Comparison of ENCODE assay signal across 2 cellular contexts in genomic region chr12:104589215-104589614, GRCh38.
TF ChIP-seq lines count a peak whose summit lies in the region.

No MANE protein-coding gene starts in this region.

TF ChIP-seq in HCT116, 20 proteins besides CTCF, POLR2A, EP300 and RAD21:
- TF ChIP-seq EZH2 (IDR thresholded peaks at IDR 0.05) (no peak), JUND (IDR thresholded peaks at IDR 0.05) (no peak), MAX (IDR thresholded peaks at IDR 0.05) (no peak), TCF7L2 (IDR thresholded peaks at IDR 0.05; ENCODE audit: borderline replicate concordance, extremely low read depth, insufficient read depth, insufficient read length) (no peak), ZNF274 (IDR thresholded peaks at IDR 0.05; ENCODE audit: low read depth, low read length) (no peak), REST (IDR thresholded peaks at IDR 0.05; ENCODE audit: low read depth) (no peak), ELF1 (IDR thresholded peaks at IDR 0.05; ENCODE audit: borderline replicate concordance, low read depth) (no peak), EGR1 (IDR thresholded peaks at IDR 0.05; ENCODE audit: low read depth) (no peak), SRF (IDR thresholded peaks at IDR 0.05; ENCODE audit: low read depth) (no peak), EZH2phosphoT487 (IDR thresholded peaks at IDR 0.05; ENCODE audit: borderline replicate concordance) (no peak), FOSL1 (IDR thresholded peaks at IDR 0.05; ENCODE audit: low read depth) (no peak), POLR2AphosphoS5 (IDR thresholded peaks at IDR 0.05; ENCODE audit: low read depth, low read length) (no peak)

TF ChIP-seq in K562, 482 proteins besides CTCF, POLR2A, EP300 and RAD21 (continues in another document):
- TF ChIP-seq XRCC5 (IDR thresholded peaks at IDR 0.05; ENCODE audit: low read depth, low read length) (no peak), JUND (IDR thresholded peaks at IDR 0.05; ENCODE audit: borderline replicate concordance, low read depth, low read length) (0 out of 2 replicates have a peak, but pooled peaks have one; percentile 4), JUND (tag; IDR thresholded peaks at IDR 0.05; ENCODE audit: borderline replicate concordance, low read depth, low read length) (no peak), CEBPB (tag; IDR thresholded peaks at IDR 0.05) (0 out of 2 replicates have a peak, but pooled peaks have one; percentile 13), MAFG (tag; conservative IDR thresholded peaks at IDR 0.05) (peak; percentile 93), ZNF830 (CRISPR knock-in tag; IDR thresholded peaks at IDR 0.05) (no peak), ZNF384 (IDR thresholded peaks at IDR 0.05; ENCODE audit: low read depth, low read length) (peak; percentile 97), VEZF1 (CRISPR knock-in tag; IDR thresholded peaks at IDR 0.05) (no peak), KAT7 (CRISPR knock-in tag; IDR thresholded peaks at IDR 0.05; ENCODE audit: borderline replicate concordance) (no peak), NCOR1 (IDR thresholded peaks at IDR 0.05) (0 out of 2 replicates have a peak, but pooled peaks have one; percentile 28), SAFB (IDR thresholded peaks at IDR 0.05; ENCODE audit: borderline replicate concordance, low read depth, low read length) (no peak), TRIM24 (IDR thresholded peaks at IDR 0.05) (peak; percentile 44 to 48; a peak in 2 of 4 replicates), THAP12 (CRISPR knock-in tag; IDR thresholded peaks at IDR 0.05) (no peak), GTF2A2 (tag; IDR thresholded peaks at IDR 0.05) (no peak), EGR1 (conservative IDR thresholded peaks at IDR 0.05) (no peak), TBP (optimal IDR thresholded peaks at IDR 0.05; ENCODE audit: low read depth, low read length) (no peak), KDM1A (IDR thresholded peaks at IDR 0.05) (peak; percentile 84 to 87), ZNF316 (IDR thresholded peaks at IDR 0.05) (peak; percentile 91), ZNF695 (CRISPR knock-in tag; IDR thresholded peaks at IDR 0.05) (no peak), NFIC (IDR thresholded peaks at IDR 0.05) (peak; percentile 52; the same call in 1 of the 2 replicates), ARNT (IDR thresholded peaks at IDR 0.05) (0 out of 4 replicates have a peak, but pooled peaks of 1 of the 2 experiments have one; percentile 57), PBX2 (CRISPR knock-in tag; IDR thresholded peaks at IDR 0.05; ENCODE audit: low read depth) (no peak), PBX2 (tag; conservative IDR thresholded peaks at IDR 0.05; ENCODE audit: low read depth) (peak; percentile 56), PRDM10 (IDR thresholded peaks at IDR 0.05; ENCODE audit: partially characterized antibody) (peak; percentile 75), MEIS2 (IDR thresholded peaks at IDR 0.05; ENCODE audit: partially characterized antibody) (peak; percentile 18), ELF1 (tag; IDR thresholded peaks at IDR 0.05) (0 out of 2 replicates have a peak, but pooled peaks have one; percentile 25), SMARCA5 (IDR thresholded peaks at IDR 0.05) (no peak), HDAC1 (IDR thresholded peaks at IDR 0.05) (peak in 1 of 2 experiments; percentile 41; a peak in 1 of 4 replicates), DPF2 (IDR thresholded peaks at IDR 0.05) (peak; percentile 89), ZNF133 (CRISPR knock-in tag; IDR thresholded peaks at IDR 0.05) (no peak), ZNF75A (CRISPR knock-in tag; IDR thresholded peaks at IDR 0.05) (no peak), FOSL1 (tag; conservative IDR thresholded peaks at IDR 0.05) (no peak), RBM25 (IDR thresholded peaks at IDR 0.05; ENCODE audit: low read depth, low read length, severe bottlenecking) (no peak), RCOR1 (IDR thresholded peaks at IDR 0.05; ENCODE audit: borderline replicate concordance in 1 of 2, low read depth in 2 of 2, low read length in 2 of 2) (peak; percentile 29 to 91; a peak in 2 of 4 replicates), MAFF (IDR thresholded peaks at IDR 0.05; ENCODE audit: low read length) (peak; percentile 84), SMARCC2 (IDR thresholded peaks at IDR 0.05; ENCODE audit: low read depth) (no peak), MECOM (CRISPR knock-in tag; IDR thresholded peaks at IDR 0.05) (peak; percentile 48; the same call in 1 of the 2 replicates), TAL1 (IDR thresholded peaks at IDR 0.05) (peak; percentile 19; the same call in 1 of the 2 replicates), CC2D1A (IDR thresholded peaks at IDR 0.05) (0 out of 2 replicates have a peak, but pooled peaks have one; percentile 35), RFX1 (IDR thresholded peaks at IDR 0.05) (no peak), MAFK (IDR thresholded peaks at IDR 0.05; ENCODE audit: low read length) (peak; percentile 73), IRF9 (tag; IDR thresholded peaks at IDR 0.05) (no peak), SMARCE1 (IDR thresholded peaks at IDR 0.05) (peak; percentile 67), ZNF583 (CRISPR knock-in tag; IDR thresholded peaks at IDR 0.05) (no peak), ZNF785 (CRISPR knock-in tag; IDR thresholded peaks at IDR 0.05) (no peak), MTA3 (IDR thresholded peaks at IDR 0.05; ENCODE audit: borderline replicate concordance) (no peak), ZNF165 (CRISPR knock-in tag; IDR thresholded peaks at IDR 0.05; ENCODE audit: borderline replicate concordance) (no peak), USF1 (CRISPR knock-in tag; IDR thresholded peaks at IDR 0.05) (no peak), MYC (IDR thresholded peaks at IDR 0.05; ENCODE audit: low read depth, low read length) (no peak), MYC (CRISPR knock-in tag; IDR thresholded peaks at IDR 0.05; ENCODE audit: borderline replicate concordance, low read depth) (no peak), ZNF766 (CRISPR knock-in tag; conservative IDR thresholded peaks at IDR 0.05) (peak; percentile 75; the same call in 1 of the 2 replicates), CBFA2T2 (conservative IDR thresholded peaks at IDR 0.05) (0 out of 2 replicates have a peak, but pooled peaks have one; percentile 2), ARID1B (IDR thresholded peaks at IDR 0.05) (peak; percentile 76), NRF1 (conservative IDR thresholded peaks at IDR 0.05 in 1 of 2, IDR thresholded peaks at IDR 0.05 in 1 of 2) (no peak), U2AF1 (optimal IDR thresholded peaks at IDR 0.05; ENCODE audit: low read depth, low read length) (no peak), SMARCA4 (IDR thresholded peaks at IDR 0.05) (peak; percentile 84), BCOR (IDR thresholded peaks at IDR 0.05) (no peak), DLX4 (CRISPR knock-in tag; IDR thresholded peaks at IDR 0.05) (no peak), C11orf30 (IDR thresholded peaks at IDR 0.05; ENCODE audit: low read depth) (peak; percentile 89), CBFA2T3 (IDR thresholded peaks at IDR 0.05) (peak; percentile 61), FOS (IDR thresholded peaks at IDR 0.05; ENCODE audit: extremely low read depth, insufficient read length) (no peak), ELF2 (CRISPR knock-in tag; IDR thresholded peaks at IDR 0.05) (peak; percentile 23; the same call in 1 of the 2 replicates), PKNOX1 (IDR thresholded peaks at IDR 0.05) (peak; percentile 91), MTA2 (IDR thresholded peaks at IDR 0.05; ENCODE audit: low read depth) (0 out of 2 replicates have a peak, but pooled peaks have one; percentile 9)
